Comparison of ENCODE assay signal across 3 cellular contexts in the genomic region with DNA sequence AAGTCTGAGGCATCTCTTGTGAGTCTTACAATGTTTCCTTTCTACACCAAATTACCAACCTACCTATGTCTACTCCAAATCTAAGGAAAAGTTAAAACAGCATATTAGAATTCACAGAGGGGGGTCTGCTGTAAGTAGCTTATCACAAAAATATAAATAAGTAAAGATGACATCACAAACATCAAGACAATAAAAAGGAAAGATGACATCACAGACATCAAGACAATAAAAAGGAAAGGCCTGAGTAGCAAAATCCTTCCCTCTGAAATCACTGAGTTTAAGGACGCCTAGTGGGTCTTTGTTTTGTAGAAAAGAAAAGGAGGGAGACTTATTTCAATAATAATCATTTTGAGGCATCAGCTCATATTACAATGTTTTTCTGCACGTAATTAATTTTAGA.
TF ChIP-seq lines count a peak whose summit lies in the region.

No MANE protein-coding gene starts in this region.

TF ChIP-seq in GM23338, 12 proteins besides CTCF, POLR2A, EP300 and RAD21:
- TF ChIP-seq EZH2 (IDR thresholded peaks at IDR 0.05; ENCODE audit: low read depth, unreplicated experiment), result no peak
- TF ChIP-seq CREB1 (CRISPR knock-in tag; IDR thresholded peaks at IDR 0.05; ENCODE audit: low read depth), result peak; percentile 63
- no peak for TF ChIP-seq NANOG (IDR thresholded peaks at IDR 0.05; ENCODE audit: borderline replicate concordance)

TF ChIP-seq in HEK293, 187 proteins besides CTCF, POLR2A, EP300 and RAD21:
- TF ChIP-seq ATF2 (tag by site-specific recombination; IDR thresholded peaks at IDR 0.05; ENCODE audit: low read depth) (peak; percentile 58), FEZF1 (tag by site-specific recombination; IDR thresholded peaks at IDR 0.05) (no peak)

TF ChIP-seq in H1, 55 proteins besides CTCF, POLR2A, EP300 and RAD21:
- TF ChIP-seq FOSL1 (IDR thresholded peaks at IDR 0.05; ENCODE audit: insufficient read depth, low read depth, low read length), result no peak
- TF ChIP-seq, protein P1, sequence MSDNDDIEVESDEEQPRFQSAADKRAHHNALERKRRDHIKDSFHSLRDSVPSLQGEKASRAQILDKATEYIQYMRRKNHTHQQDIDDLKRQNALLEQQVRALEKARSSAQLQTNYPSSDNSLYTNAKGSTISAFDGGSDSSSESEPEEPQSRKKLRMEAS (IDR thresholded peaks at IDR 0.05), result no peak
- TF ChIP-seq SP1 (IDR thresholded peaks at IDR 0.05; ENCODE audit: low read depth, low read length), result no peak
- TF ChIP-seq SIN3A (conservative IDR thresholded peaks at IDR 0.05 in 1 of 2, IDR thresholded peaks at IDR 0.05 in 1 of 2; ENCODE audit: low read depth in 1 of 2, low read length in 2 of 2), result no peak
- TF ChIP-seq, protein P2, sequence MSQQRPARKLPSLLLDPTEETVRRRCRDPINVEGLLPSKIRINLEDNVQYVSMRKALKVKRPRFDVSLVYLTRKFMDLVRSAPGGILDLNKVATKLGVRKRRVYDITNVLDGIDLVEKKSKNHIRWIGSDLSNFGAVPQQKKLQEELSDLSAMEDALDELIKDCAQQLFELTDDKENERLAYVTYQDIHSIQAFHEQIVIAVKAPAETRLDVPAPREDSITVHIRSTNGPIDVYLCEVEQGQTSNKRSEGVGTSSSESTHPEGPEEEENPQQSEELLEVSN (IDR thresholded peaks at IDR 0.05), result no peak
- no peak for TF ChIP-seq BCL11A (IDR thresholded peaks at IDR 0.05; ENCODE audit: low read depth in 2 of 2, low read length in 2 of 2)
- TF ChIP-seq SP4 (IDR thresholded peaks at IDR 0.05; ENCODE audit: low read length), result no peak
- no peak for TF ChIP-seq YY1 (IDR thresholded peaks at IDR 0.05; ENCODE audit: low read depth, low read length)
